Comparison of ENCODE assay signal across 20 cellular contexts in genomic region chr1:154330669-154331068, GRCh38. TPM values are rescaled to one million over a fixed set of nuclear protein-coding genes. Genes with fewer than 3 reads are reported as not detected.
DNase-seq lines count a peak whose midpoint lies in the region; ATAC-seq, FAIRE-seq and TF ChIP-seq lines count a peak whose summit lies in the region.
"Had no signal": no experiment of that assay in that cellular context is flagged by ENCODE, and none has a peak within 500 bp of the region (broad histone marks: within the 10 kb centered on the region; RNA-seq: fewer than 3 reads in every experiment).

No MANE protein-coding gene starts in this region.

- H3K9me3 Mint-ChIP-seq in activated T-cell treated with anti-CD3 and anti-CD28 coated beads, Interleukin-2, amount 50 U/mL, for 24 hours: no peaks in the 10 kb centered on the region
- H3K9me3 Mint-ChIP-seq in T-helper 1 cell treated with Interleukin-12 subunit alpha and Interleukin-12 subunit beta and Interleukin-4 antibody, amounts not matched to agents 30 μg/mL and 1 μg/mL, for 36 hours: no peaks in the 10 kb centered on the region
- H3K9me3 Mint-ChIP-seq in chondrocyte (ENCODE audit: low read depth) (no peaks in the 10 kb centered on the region), osteocyte (ENCODE audit: unreplicated experiment) (no peaks in the 10 kb centered on the region)
- H3K9me3 Mint-ChIP-seq: stimulated activated naive B cell treated with anti-CD40 and anti-IgM and Interleukin-4, amounts not matched to agents 10 μg/mL and 1 μg/mL and 100 μg/mL, for 72 hours had no signal

- peaks cover 70% of the 10 kb centered on the region for H3K36me3 Mint-ChIP-seq in activated T-cell treated with anti-CD3 and anti-CD28 coated beads, Interleukin-2, amount 50 U/mL, for 24 hours (ENCODE audit: low read depth)
- peaks cover 42% of the 10 kb centered on the region for H3K36me3 Mint-ChIP-seq in T-helper 1 cell treated with Interleukin-12 subunit alpha and Interleukin-12 subunit beta and Interleukin-4 antibody, amounts not matched to agents 30 μg/mL and 1 μg/mL, for 36 hours (ENCODE audit: low read depth)
- H3K36me3 Mint-ChIP-seq in chondrocyte (ENCODE audit: low read depth) (peaks cover 31% of the 10 kb centered on the region), osteocyte (ENCODE audit: unreplicated experiment) (peaks cover 31% of the 10 kb centered on the region)

- H3K4me1 Mint-ChIP-seq in activated T-cell treated with anti-CD3 and anti-CD28 coated beads, Interleukin-2, amount 50 U/mL, for 24 hours (ENCODE audit: low read depth): peaks cover 76% of the 10 kb centered on the region
- H3K4me1 Mint-ChIP-seq in T-helper 1 cell treated with Interleukin-12 subunit alpha and Interleukin-12 subunit beta and Interleukin-4 antibody, amounts not matched to agents 30 μg/mL and 1 μg/mL, for 36 hours (ENCODE audit: low read depth): peaks cover 59% of the 10 kb centered on the region
- H3K4me1 Mint-ChIP-seq in chondrocyte (ENCODE audit: low read depth) (peaks cover 50% of the 10 kb centered on the region), osteocyte (ENCODE audit: unreplicated experiment) (peaks cover 56% of the 10 kb centered on the region)

- FAIRE-seq in RCC 7860 (lab: Jason Lieb, UNC): no peak
- FAIRE-seq: A549, endothelial cell of umbilical vein had no signal

- H3K4me3 Mint-ChIP-seq in activated T-cell treated with anti-CD3 and anti-CD28 coated beads, Interleukin-2, amount 50 U/mL, for 24 hours: no peak overlapping the region
- peak overlapping the region; percentile 58 for H3K4me3 Mint-ChIP-seq in T-helper 1 cell treated with Interleukin-12 subunit alpha and Interleukin-12 subunit beta and Interleukin-4 antibody, amounts not matched to agents 30 μg/mL and 1 μg/mL, for 36 hours
- H3K4me3 Mint-ChIP-seq in chondrocyte (ENCODE audit: unreplicated experiment) (no peak overlapping the region), osteocyte (ENCODE audit: unreplicated experiment) (no peak overlapping the region)
- H3K4me3 Mint-ChIP-seq: stimulated activated naive B cell treated with anti-CD40 and anti-IgM and Interleukin-4, amounts not matched to agents 10 μg/mL and 1 μg/mL and 100 μg/mL, for 72 hours had no signal

- no peak for ATAC-seq in GM18511 (IDR thresholded peaks at IDR 0.05; ENCODE audit: unreplicated experiment)
- ATAC-seq in HG03039 (IDR thresholded peaks at IDR 0.05; ENCODE audit: unreplicated experiment): no peak
- ATAC-seq: A549; left colon; stimulated activated naive B cell treated with anti-CD40 and anti-IgM and Interleukin-4, amounts not matched to agents 10 μg/mL and 1 μg/mL and 100 μg/mL, for 72 hours had no signal

- DNase-seq in activated T-cell treated with anti-CD3 and anti-CD28 coated beads, Interleukin-2, amount 50 U/mL, for 24 hours: no peak
- DNase-seq in activated T-cell treated with anti-CD3 and anti-CD28 coated beads, Interleukin-2, amount 50 U/mL, for 48 hours: no peak
- DNase-seq in chondrocyte (ENCODE audit: low spot score) (no peak), osteocyte (ENCODE audit: extremely low spot score, unreplicated experiment) (no peak), RCC 7860 (ENCODE audit: low spot score) (no peak)
- DNase-seq: activated CD4-positive, CD25-positive, alpha-beta regulatory T cell treated with anti-CD3 and anti-CD28 coated beads, Interleukin-2, amount 50 U/mL, for 72 hours; colonic mucosa; DMS53; foreskin fibroblast; left colon; NCI-H1436; stimulated activated CD4-positive, alpha-beta T cell treated with anti-CD3 and anti-CD28 coated beads, Interleukin-15, amount 100 ng/mL, for 24 hours; stimulated activated naive B cell treated with anti-CD40 and anti-IgM and Interleukin-4, amounts not matched to agents 10 μg/mL and 1 μg/mL and 100 μg/mL, for 72 hours had no signal

- TF ChIP-seq CTCF in chondrocyte (IDR thresholded peaks at IDR 0.05) (no peak), osteocyte (IDR thresholded peaks at IDR 0.05) (no peak)

- peak overlapping the region; percentile 93 for H3K27ac Mint-ChIP-seq in activated T-cell treated with anti-CD3 and anti-CD28 coated beads, Interleukin-2, amount 50 U/mL, for 24 hours
- peak overlapping the region; percentile 79 for H3K27ac Mint-ChIP-seq in T-helper 1 cell treated with Interleukin-12 subunit alpha and Interleukin-12 subunit beta and Interleukin-4 antibody, amounts not matched to agents 30 μg/mL and 1 μg/mL, for 36 hours
- peak overlapping the region; percentile 41 for H3K27ac Mint-ChIP-seq in chondrocyte (ENCODE audit: unreplicated experiment)
- peak overlapping the region; percentile 18 for H3K27ac Mint-ChIP-seq in osteocyte (ENCODE audit: unreplicated experiment)
- H3K27ac Mint-ChIP-seq: stimulated activated naive B cell treated with anti-CD40 and anti-IgM and Interleukin-4, amounts not matched to agents 10 μg/mL and 1 μg/mL and 100 μg/mL, for 72 hours had no signal

- no peaks in the 10 kb centered on the region for H3K27me3 Mint-ChIP-seq in activated T-cell treated with anti-CD3 and anti-CD28 coated beads, Interleukin-2, amount 50 U/mL, for 24 hours
- H3K27me3 Mint-ChIP-seq in T-helper 1 cell treated with Interleukin-12 subunit alpha and Interleukin-12 subunit beta and Interleukin-4 antibody, amounts not matched to agents 30 μg/mL and 1 μg/mL, for 36 hours (ENCODE audit: low read depth): no peaks in the 10 kb centered on the region
- no peaks in the 10 kb centered on the region for H3K27me3 Mint-ChIP-seq in chondrocyte (ENCODE audit: low read depth)
- H3K27me3 Mint-ChIP-seq in osteocyte (ENCODE audit: unreplicated experiment): no peaks in the 10 kb centered on the region
- H3K27me3 Mint-ChIP-seq: stimulated activated naive B cell treated with anti-CD40 and anti-IgM and Interleukin-4, amounts not matched to agents 10 μg/mL and 1 μg/mL and 100 μg/mL, for 72 hours had no signal

RNA-seq across cellular contexts. Expression of gene ATP8B2, which starts 5.3 kb away (rescaled TPM):
- total RNA-seq in chondrocyte: 83.1 to 133 TPM (median 86.6 TPM) in 3 replicates
- total RNA-seq in osteocyte: 94.4 and 98.5 TPM in 2 replicates

RNA-seq across cellular contexts. Expression of gene AQP10, which starts 9.8 kb away (rescaled TPM):
- total RNA-seq in chondrocyte: not detected in 3 replicates
- not detected in 2 replicates for total RNA-seq in osteocyte
- total RNA-seq: endothelial cell of umbilical vein, HT-29, left colon, LHCN-M2 had no signal

RNA-seq across cellular contexts. Expression of gene HAX1, which starts 58.2 kb away (rescaled TPM):
- total RNA-seq in chondrocyte: 60.9 to 104 TPM (median 97.1 TPM) in 3 replicates
- 93.7 and 99.9 TPM in 2 replicates for total RNA-seq in osteocyte

Comparison
In these comparisons a context has a peak if more than half of its experiments do, and no peak if none do; other contexts are left out.
1. H3K27ac Mint-ChIP-seq: peak in every context shown above with its lines; median percentile 93 in activated T-cell treated with anti-CD3 and anti-CD28 coated beads, Interleukin-2, amount 50 U/mL, for 24 hours; 79 in T-helper 1 cell treated with Interleukin-12 subunit alpha and Interleukin-12 subunit beta and Interleukin-4 antibody, amounts not matched to agents 30 μg/mL and 1 μg/mL, for 36 hours; 41 in chondrocyte; 18 in osteocyte.